Comparison of ENCODE assay signal across 23 cellular contexts in the genomic region with DNA sequence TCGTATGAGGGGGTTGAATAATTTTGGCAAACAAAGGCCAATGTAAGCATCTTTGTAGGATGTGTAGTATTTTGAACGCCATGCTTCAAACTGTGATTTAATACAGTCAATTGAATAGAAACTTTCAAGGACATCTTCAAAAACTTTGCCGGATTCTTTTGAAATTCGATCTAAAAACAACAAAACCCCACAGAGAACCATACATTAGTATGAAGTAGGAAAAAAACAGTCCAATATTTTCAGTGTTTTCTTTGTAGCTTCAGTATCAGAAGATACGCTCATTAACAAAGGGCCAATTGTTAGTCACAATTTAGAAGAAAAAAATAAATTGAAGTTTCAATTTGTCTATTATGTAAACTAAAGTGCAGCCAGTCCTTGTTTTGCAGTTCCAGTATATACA. TPM values are rescaled to one million over a fixed set of nuclear protein-coding genes. Genes with fewer than 3 reads are reported as not detected.
DNase-seq lines count a peak whose midpoint lies in the region; ATAC-seq and TF ChIP-seq lines count a peak whose summit lies in the region.
"Had no signal": no experiment of that assay in that cellular context is flagged by ENCODE, and none has a peak within 500 bp of the region (broad histone marks: within the 10 kb centered on the region; RNA-seq: fewer than 3 reads in every experiment).

No MANE protein-coding gene starts in this region.

- H3K4me3 ChIP-seq in right atrium auricular region (no peak overlapping the region), neuronal stem cell (ENCODE audit: low read length in 2 of 2) (no peak overlapping the region)

- peaks cover 76% of the 10 kb centered on the region for H3K36me3 ChIP-seq in right atrium auricular region
- H3K36me3 ChIP-seq in neuronal stem cell (replicated peaks in 1 of 2; ENCODE audit: control insufficient read depth in 2 of 2, insufficient read depth in 2 of 2, low read length in 2 of 2): peaks cover 21 to 100% of the 10 kb centered on the region in 2 donors

- H3K4ac ChIP-seq in neuronal stem cell (ENCODE audit: low read length): no peak overlapping the region

- H3K27ac ChIP-seq in layer of hippocampus (ENCODE audit: low read depth, low read length) (peak overlapping the region; percentile 66), temporal lobe (ENCODE audit: low read depth, low read length) (peak overlapping the region; percentile 83), right atrium auricular region (no peak overlapping the region), neuronal stem cell (replicated peaks; ENCODE audit: low read length) (no peak overlapping the region)
- H3K27ac ChIP-seq: C4-2B, KMS-11, RWPE1 had no signal

- no peak overlapping the region for H3K4me2 ChIP-seq in neuronal stem cell (ENCODE audit: insufficient read depth, low read length, poor library complexity, severe bottlenecking)
- H3K4me2 ChIP-seq: KMS-11 had no signal

- H3K4me1 Mint-ChIP-seq in activated T-cell treated with anti-CD3 and anti-CD28 coated beads, Interleukin-2, amount 50 U/mL, for 24 hours (ENCODE audit: low read depth): peaks cover 58% of the 10 kb centered on the region
- H3K4me1 Mint-ChIP-seq in activated T-cell treated with anti-CD3 and anti-CD28 coated beads, Interleukin-2, amount 50 U/mL, for 4 hours (ENCODE audit: low read depth): peaks cover 17% of the 10 kb centered on the region
- H3K4me1 Mint-ChIP-seq in activated T-helper 17 cell treated with anti-CD3 and anti-CD28 coated beads, Interleukin-2, amount 50 U/mL, for 72 hours: peaks cover 23% of the 10 kb centered on the region

- H2BK15ac ChIP-seq in neuronal stem cell (ENCODE audit: low read length): no peak overlapping the region

- H3K9me3 Mint-ChIP-seq in activated T-cell treated with anti-CD3 and anti-CD28 coated beads, Interleukin-2, amount 50 U/mL, for 24 hours: no peaks in the 10 kb centered on the region
- no peaks in the 10 kb centered on the region for H3K9me3 Mint-ChIP-seq in activated T-cell treated with anti-CD3 and anti-CD28 coated beads, Interleukin-2, amount 50 U/mL, for 4 hours
- no peaks in the 10 kb centered on the region for H3K9me3 Mint-ChIP-seq in activated T-helper 17 cell treated with anti-CD3 and anti-CD28 coated beads, Interleukin-2, amount 50 U/mL, for 72 hours
- H3K9me3 Mint-ChIP-seq: CD8-positive, alpha-beta memory T cell had no signal

- H4K91ac ChIP-seq in neuronal stem cell (ENCODE audit: low read depth, low read length, poor library complexity): no peak overlapping the region

- H2BK12ac ChIP-seq in neuronal stem cell (ENCODE audit: low read length): no peak overlapping the region

- no peak for ATAC-seq in activated T-cell treated with anti-CD3 and anti-CD28 coated beads, Interleukin-2, amount 50 U/mL, for 4 hours
- no peak for ATAC-seq in activated T-helper 17 cell treated with anti-CD3 and anti-CD28 coated beads, Interleukin-2, amount 50 U/mL, for 72 hours (replicated peaks)
- ATAC-seq: HCT116 had no signal

- DNase-seq in activated T-cell treated with anti-CD3 and anti-CD28 coated beads, Interleukin-2, amount 50 U/mL, for 24 hours: no peak
- DNase-seq in activated T-cell treated with anti-CD3 and anti-CD28 coated beads, Interleukin-2, amount 50 U/mL, for 4 hours: no peak
- no peak for DNase-seq in right atrium auricular region (ENCODE audit: low spot score)
- DNase-seq in neuronal stem cell (ENCODE audit: low spot score): no peak
- DNase-seq: CD8-positive, alpha-beta memory T cell; DMS53; EL; GF-D8; IMR-90; NCI-H1092 treated with DMSO at 0.1 percent for 48 hours; NCI-H1436 treated with DMSO at 0.1 percent for 48 hours; NCI-H2029; NCI-H345; NCI-H774; NK-92 treated with Interleukin-12 subunit alpha and Interleukin-12 subunit beta, amount 100 ng/mL, for 24 hours; SHP77 treated with DMSO at 0.1 percent for 48 hours had no signal

- H3K4me1 ChIP-seq in right atrium auricular region (no peaks in the 10 kb centered on the region), neuronal stem cell (ENCODE audit: control insufficient read depth in 2 of 2, insufficient read depth in 1 of 2, low read depth in 1 of 2, low read length in 2 of 2) (peaks cover 0 to 3% of the 10 kb centered on the region in 2 donors)

- peaks cover 100% of the 10 kb centered on the region for H3K36me3 Mint-ChIP-seq in activated T-cell treated with anti-CD3 and anti-CD28 coated beads, Interleukin-2, amount 50 U/mL, for 24 hours (ENCODE audit: low read depth)
- peaks cover 72% of the 10 kb centered on the region for H3K36me3 Mint-ChIP-seq in activated T-cell treated with anti-CD3 and anti-CD28 coated beads, Interleukin-2, amount 50 U/mL, for 4 hours (ENCODE audit: insufficient read depth)
- H3K36me3 Mint-ChIP-seq in activated T-helper 17 cell treated with anti-CD3 and anti-CD28 coated beads, Interleukin-2, amount 50 U/mL, for 72 hours (ENCODE audit: low read depth): peaks cover 100% of the 10 kb centered on the region

- no peak overlapping the region for H2BK120ac ChIP-seq in neuronal stem cell (ENCODE audit: low read depth, low read length)

- TF ChIP-seq CTCF in right atrium auricular region (IDR thresholded peaks at IDR 0.05): no peak

- H3K4me3 Mint-ChIP-seq in activated T-cell treated with anti-CD3 and anti-CD28 coated beads, Interleukin-2, amount 50 U/mL, for 24 hours: no peak overlapping the region
- no peak overlapping the region for H3K4me3 Mint-ChIP-seq in activated T-cell treated with anti-CD3 and anti-CD28 coated beads, Interleukin-2, amount 50 U/mL, for 4 hours
- no peak overlapping the region for H3K4me3 Mint-ChIP-seq in activated T-helper 17 cell treated with anti-CD3 and anti-CD28 coated beads, Interleukin-2, amount 50 U/mL, for 72 hours
- H3K4me3 Mint-ChIP-seq: CD8-positive, alpha-beta memory T cell had no signal

- H3K9me3 ChIP-seq in right atrium auricular region (no peaks in the 10 kb centered on the region), neuronal stem cell (replicated peaks in 1 of 2; ENCODE audit: control insufficient read depth in 2 of 2, insufficient read depth in 1 of 2, low read depth in 1 of 2, low read length in 2 of 2) (peaks cover 0 to 1% of the 10 kb centered on the region in 2 donors)

- H3K27ac Mint-ChIP-seq in activated T-cell treated with anti-CD3 and anti-CD28 coated beads, Interleukin-2, amount 50 U/mL, for 24 hours: peak overlapping the region; percentile 85
- peak overlapping the region; percentile 64 for H3K27ac Mint-ChIP-seq in activated T-helper 17 cell treated with anti-CD3 and anti-CD28 coated beads, Interleukin-2, amount 50 U/mL, for 72 hours

- no peak overlapping the region for H2BK5ac ChIP-seq in neuronal stem cell (ENCODE audit: low read length)

- no peak overlapping the region for H3K9ac ChIP-seq in neuronal stem cell (ENCODE audit: low read depth, low read length, poor library complexity)
- H3K9ac ChIP-seq: KMS-11 had no signal

- no peak overlapping the region for H2AFZ ChIP-seq in neuronal stem cell (ENCODE audit: low read length)

- WGBS in neuronal stem cell (ENCODE audit: extremely low coverage in 2 of 2, insufficient read length in 2 of 2, insufficient replicate concordance in 1 of 2), 2 donors: no CpG with 5 or more reads among the region's 5 CpGs

- H4K8ac ChIP-seq in neuronal stem cell (ENCODE audit: low read depth, low read length): no peak overlapping the region

- H3K23ac ChIP-seq in neuronal stem cell (ENCODE audit: low read depth, low read length, poor library complexity): no peak overlapping the region

- H3K27me3 ChIP-seq in layer of hippocampus (ENCODE audit: control insufficient read depth, insufficient read depth, low read length) (no peaks in the 10 kb centered on the region), right atrium auricular region (no peaks in the 10 kb centered on the region), neuronal stem cell (ENCODE audit: control insufficient read depth in 3 of 3, insufficient read depth in 3 of 3, low read depth in 1 of 3, low read length in 3 of 3) (no peaks in the 10 kb centered on the region)

- no peak overlapping the region for H3K14ac ChIP-seq in neuronal stem cell (ENCODE audit: low read length)

- no peak overlapping the region for H2AK5ac ChIP-seq in neuronal stem cell (ENCODE audit: low read depth, low read length)

- peaks cover 5% of the 10 kb centered on the region for H3K79me1 ChIP-seq in neuronal stem cell (ENCODE audit: low read depth, low read length)

- no peaks in the 10 kb centered on the region for H3K27me3 Mint-ChIP-seq in activated T-cell treated with anti-CD3 and anti-CD28 coated beads, Interleukin-2, amount 50 U/mL, for 24 hours
- H3K27me3 Mint-ChIP-seq in activated T-cell treated with anti-CD3 and anti-CD28 coated beads, Interleukin-2, amount 50 U/mL, for 4 hours (ENCODE audit: low read depth): no peaks in the 10 kb centered on the region
- no peaks in the 10 kb centered on the region for H3K27me3 Mint-ChIP-seq in activated T-helper 17 cell treated with anti-CD3 and anti-CD28 coated beads, Interleukin-2, amount 50 U/mL, for 72 hours
- H3K27me3 Mint-ChIP-seq: CD8-positive, alpha-beta memory T cell had no signal

- no peak overlapping the region for H3K18ac ChIP-seq in neuronal stem cell (ENCODE audit: low read length)

RNA-seq across cellular contexts. Expression of gene SYNJ1, which starts 20.7 kb away (rescaled TPM):
- 10 to 100 TPM; 10.8 to 11.8 (median 11.6) TPM for total RNA-seq in activated T-cell treated with anti-CD3 and anti-CD28 coated beads, Interleukin-2, amount 50 U/mL, for 4 hours
- total RNA-seq in activated T-helper 17 cell treated with anti-CD3 and anti-CD28 coated beads, Interleukin-2, amount 50 U/mL, for 72 hours: 10 to 100 TPM; 13.8 to 22.5 TPM
- total RNA-seq in temporal lobe (19.7 TPM), right atrium auricular region (1 to 10 TPM; 7.8 to 7.9 TPM)
- 3.4 TPM for polyA plus RNA-seq in neuronal stem cell (2013, experiment 1 of 2)
- polyA plus RNA-seq in neuronal stem cell (2013, experiment 2 of 2): 2.5 TPM

RNA-seq across cellular contexts. Expression of gene PAXBP1, which starts 23.0 kb away (rescaled TPM):
- total RNA-seq in activated T-cell treated with anti-CD3 and anti-CD28 coated beads, Interleukin-2, amount 50 U/mL, for 4 hours: 10 to 100 TPM; 54.9 to 61.4 (median 58.3) TPM
- total RNA-seq in activated T-helper 17 cell treated with anti-CD3 and anti-CD28 coated beads, Interleukin-2, amount 50 U/mL, for 72 hours: 100 to 1,000 TPM in 1 of 2 donors, 10 to 100 TPM in 1; 44.4 to 126 TPM
- total RNA-seq in temporal lobe (50.6 TPM), right atrium auricular region (1 to 10 TPM; 9.4 to 9.6 TPM)
- polyA plus RNA-seq in neuronal stem cell (2013, experiment 1 of 2): 63.7 TPM
- 65.0 TPM for polyA plus RNA-seq in neuronal stem cell (2013, experiment 2 of 2)

Comparison
In these comparisons a context has a peak if more than half of its experiments do, and no peak if none do; other contexts are left out.
1. H3K27ac ChIP-seq: peak in layer of hippocampus (single experiment) and temporal lobe (single experiment); none in right atrium auricular region (0 of 2) and neuronal stem cell (single experiment).